In genomic region chr6:136249811-136250685, GRCh38 we compare ENCODE assay signal across 8 cellular contexts. TPM values are rescaled to one million over a fixed set of nuclear protein-coding genes. Genes with fewer than 3 reads are reported as not detected.
A peak's percentile ranks its signal among the peaks of the same experiment; 100 is the strongest.
DNase-seq lines count a peak whose midpoint lies in the region; ATAC-seq lines count a peak whose summit lies in the region.

Gene MTFR2, minus strand, starts transcription at chr6:136250311. Its CDS starts 1,212 bp downstream, at chr6:136249099.

- DNase-seq in COR-L47 (lab: John Stamatoyannopoulos, UW) = peak; percentile 93
- DNase-seq in HT1080 (ENCODE audit: low read depth) = peak; percentile 99
- peak; percentile 95 to 99 for DNase-seq in NOMO-1 (lab: John Stamatoyannopoulos, UW; ENCODE audit: unreplicated experiment in 2 of 2)
- peak; percentile 91 for DNase-seq in activated CD8-positive, alpha-beta memory T cell treated with anti-CD3 and anti-CD28 coated beads for 24 hours
- DNase-seq in effector memory CD8-positive, alpha-beta T cell = peak; percentile 90 to 92 (median 92)
- DNase-seq in medulla oblongata (ENCODE audit: extremely low spot score) = peak; percentile 99
- peak; percentile 85 to 92 (median 88) for DNase-seq in stimulated activated CD4-positive, alpha-beta T cell treated with anti-CD3 and anti-CD28 coated beads, TNF-alpha, amount 100 ng/mL, for 48 hours (ENCODE audit: low read depth in 3 of 3)

- peaks cover 44% of the 10 kb centered on the region for H3K36me3 Mint-ChIP-seq in effector memory CD8-positive, alpha-beta T cell (ENCODE audit: insufficient read depth)

- H3K4me1 Mint-ChIP-seq in effector memory CD8-positive, alpha-beta T cell (ENCODE audit: low read depth in 2 of 2) = peaks cover 21 to 44% of the 10 kb centered on the region in 2 donors

- H3K27ac Mint-ChIP-seq in effector memory CD8-positive, alpha-beta T cell = peak within 1 kb of the TSS; percentile 72 to 92

- no peaks in the 10 kb centered on the region for H3K27me3 Mint-ChIP-seq in effector memory CD8-positive, alpha-beta T cell

- peak within 1 kb of the TSS; percentile 92 to 98 for H3K4me3 Mint-ChIP-seq in effector memory CD8-positive, alpha-beta T cell

- peak; percentile 95 for ATAC-seq in GM21367 (IDR thresholded peaks at IDR 0.05; ENCODE audit: unreplicated experiment)
- ATAC-seq in effector memory CD8-positive, alpha-beta T cell (replicated peaks) = peak; percentile 92

- H3K9me3 Mint-ChIP-seq in effector memory CD8-positive, alpha-beta T cell = no peaks in the 10 kb centered on the region

RNA-seq across cellular contexts. Expression of gene MTFR2, which starts in this region (rescaled TPM):
- total RNA-seq in HT1080 (2014; rRNA removed; shearing (Covaris generic)) = 3.9 and 4.0 TPM in 2 replicates
- polyA plus RNA-seq in HT1080 (2015; cell fraction: cytosol; rRNA removed) = 17.9 and 18.0 TPM in 2 replicates
- polyA plus RNA-seq in HT1080 (2015; cell fraction: nucleus; rRNA removed) = 20.0 and 22.9 TPM in 2 replicates

Comparison
In these comparisons a context has a peak if more than half of its experiments do, and no peak if none do; other contexts are left out.
1. Peak in every context shown above with its lines: DNase-seq and ATAC-seq.